ENCODE assay signal across 9 cellular contexts in genomic region chrX:13690836-13691235, GRCh38. TPM values are rescaled to one million over a fixed set of nuclear protein-coding genes. Genes with fewer than 3 reads are reported as not detected.
DNase-seq lines count a peak whose midpoint lies in the region; ATAC-seq, FAIRE-seq and TF ChIP-seq lines count a peak whose summit lies in the region.
"Had no signal": no experiment of that assay in that cellular context is flagged by ENCODE, and none has a peak within 500 bp of the region (broad histone marks: within the 10 kb centered on the region; RNA-seq: fewer than 3 reads in every experiment).

No MANE protein-coding gene starts in this region.

- peak overlapping the region; percentile 95 for H3K4me2 ChIP-seq in A549

- H3K27ac Mint-ChIP-seq in activated T-helper 1 cell treated with anti-CD3 and anti-CD28 coated beads, Interleukin-12 subunit alpha, Interleukin-12 subunit beta, Interleukin-2, Interleukin-4 antibody, amounts not matched to agents 30 ng/mL and 10 ng/mL and 1 ng/mL, durations not matched to agents 14 hours and 24 hours and 36 hours: no peak overlapping the region

- peak overlapping the region in 1 of 2 experiments; percentile 99; a peak in 2 of 6 replicates for H3K27ac ChIP-seq in A549
- no peak overlapping the region for H3K27ac ChIP-seq in iPS-20b (ENCODE audit: low read length)

- POLR2A ChIA-PET in A549 (lab: Yijun Ruan, JAX): no interaction called here

- peaks cover 51% of the 10 kb centered on the region for H3K4me1 Mint-ChIP-seq in activated T-helper 1 cell treated with anti-CD3 and anti-CD28 coated beads, Interleukin-12 subunit alpha, Interleukin-12 subunit beta, Interleukin-2, Interleukin-4 antibody, amounts not matched to agents 30 ng/mL and 10 ng/mL and 1 ng/mL, durations not matched to agents 14 hours and 24 hours and 36 hours (ENCODE audit: low read depth)

- H3K9me3 Mint-ChIP-seq in activated T-helper 1 cell treated with anti-CD3 and anti-CD28 coated beads, Interleukin-12 subunit alpha, Interleukin-12 subunit beta, Interleukin-2, Interleukin-4 antibody, amounts not matched to agents 30 ng/mL and 10 ng/mL and 1 ng/mL, durations not matched to agents 14 hours and 24 hours and 36 hours: no peaks in the 10 kb centered on the region

- no peak for TF ChIP-seq EP300 in A549 (IDR thresholded peaks at IDR 0.05)

- intact Hi-C loops in activated T-helper 1 cell treated with anti-CD3 and anti-CD28 coated beads, Interleukin-12 subunit alpha, Interleukin-12 subunit beta, Interleukin-2, Interleukin-4 antibody, amounts not matched to agents 30 ng/mL and 10 ng/mL and 1 ng/mL, durations not matched to agents 14 hours and 24 hours and 36 hours (cut with micrococcal nuclease): no loop called here

- no peak overlapping the region for H3K4me3 ChIP-seq in A549
- H3K4me3 ChIP-seq in iPS-20b (ENCODE audit: low read length): peak overlapping the region; percentile 94; the same call in 1 of the 2 replicates

- no peaks in the 10 kb centered on the region for H3K36me3 ChIP-seq in iPS-20b (ENCODE audit: insufficient read depth, low read depth, low read length)

- no peak for FAIRE-seq in A549 (lab: Jason Lieb, UNC)

- TF ChIP-seq POLR2A in A549 (IDR thresholded peaks at IDR 0.05; ENCODE audit: low read length): no peak

- 59% methylated on average over 3 of the region's 3 CpGs for WGBS in A549 (ENCODE audit: missing lambda C conversion rate)

- peak; percentile 16; the same call in 1 of the 3 replicates for TF ChIP-seq CTCF in A549 (IDR thresholded peaks at IDR 0.05)
- 0 out of 2 replicates have a peak, but pooled peaks have one; percentile 19 for TF ChIP-seq CTCF in GM12874 (IDR thresholded peaks at IDR 0.05; ENCODE audit: insufficient read depth, low read depth, low read length)

- H3K4me1 ChIP-seq in A549 (peaks cover 46% of the 10 kb centered on the region), iPS-20b (ENCODE audit: insufficient read depth, low read length) (peaks cover 23% of the 10 kb centered on the region)

- ATAC-seq in A549 (no peak), HG03159 (IDR thresholded peaks at IDR 0.05; ENCODE audit: unreplicated experiment) (no peak)

- peaks cover 9% of the 10 kb centered on the region for H3K27me3 ChIP-seq in iPS-20b (ENCODE audit: insufficient read depth, low read length)

- peak in 1 of 2 experiments; percentile 8 for DNase-seq in A549 (ENCODE audit: low read depth in 1 of 2, low spot score in 1 of 2)
- DNase-seq in activated T-helper 1 cell treated with anti-CD3 and anti-CD28 coated beads, Interleukin-12 subunit alpha, Interleukin-12 subunit beta, Interleukin-2, Interleukin-4 antibody, amounts not matched to agents 30 ng/mL and 10 ng/mL and 1 ng/mL, durations not matched to agents 14 hours and 24 hours and 36 hours (ENCODE audit: low spot score): no peak
- no peak for DNase-seq in middle frontal gyrus (ENCODE audit: extremely low spot score, low spot score)
- no peak for DNase-seq in NCI-H510A (lab: John Stamatoyannopoulos, UW)
- no peak for DNase-seq in amniotic stem cell (lab: John Stamatoyannopoulos, UW)
- DNase-seq: KG1 had no signal

- TF ChIP-seq RAD21 in A549 (conservative IDR thresholded peaks at IDR 0.05 in 1 of 2, IDR thresholded peaks at IDR 0.05 in 1 of 2): peak in 1 of 2 experiments; percentile 23; a peak in 1 of 5 replicates

- peaks cover 4% of the 10 kb centered on the region for H3K36me3 Mint-ChIP-seq in activated T-helper 1 cell treated with anti-CD3 and anti-CD28 coated beads, Interleukin-12 subunit alpha, Interleukin-12 subunit beta, Interleukin-2, Interleukin-4 antibody, amounts not matched to agents 30 ng/mL and 10 ng/mL and 1 ng/mL, durations not matched to agents 14 hours and 24 hours and 36 hours (ENCODE audit: low read depth)

- CTCF ChIA-PET in A549 (lab: Yijun Ruan, JAX): no interaction called here

- H3K4me3 Mint-ChIP-seq in activated T-helper 1 cell treated with anti-CD3 and anti-CD28 coated beads, Interleukin-12 subunit alpha, Interleukin-12 subunit beta, Interleukin-2, Interleukin-4 antibody, amounts not matched to agents 30 ng/mL and 10 ng/mL and 1 ng/mL, durations not matched to agents 14 hours and 24 hours and 36 hours: peak overlapping the region; percentile 89

- H3K9me3 ChIP-seq in A549 (no peaks in the 10 kb centered on the region), iPS-20b (ENCODE audit: insufficient read depth, low read depth, low read length) (no peaks in the 10 kb centered on the region)

- peak overlapping the region; percentile 91; the same call in 1 of the 2 replicates for H3K9ac ChIP-seq in iPS-20b (ENCODE audit: low read depth, low read length)

- H3K27me3 Mint-ChIP-seq in activated T-helper 1 cell treated with anti-CD3 and anti-CD28 coated beads, Interleukin-12 subunit alpha, Interleukin-12 subunit beta, Interleukin-2, Interleukin-4 antibody, amounts not matched to agents 30 ng/mL and 10 ng/mL and 1 ng/mL, durations not matched to agents 14 hours and 24 hours and 36 hours (ENCODE audit: insufficient read depth): no peaks in the 10 kb centered on the region

TF ChIP-seq in A549, 52 proteins besides CTCF, POLR2A, EP300 and RAD21:
- TF ChIP-seq MAX (IDR thresholded peaks at IDR 0.05): no peak
- TF ChIP-seq CHD4 (IDR thresholded peaks at IDR 0.05; ENCODE audit: borderline replicate concordance): no peak
- no peak for TF ChIP-seq BCL3 (IDR thresholded peaks at IDR 0.05)
- TF ChIP-seq GATA3 (IDR thresholded peaks at IDR 0.05; ENCODE audit: borderline replicate concordance): no peak
- TF ChIP-seq HEYL (CRISPR knock-in tag; IDR thresholded peaks at IDR 0.05): no peak
- TF ChIP-seq PBX3 (IDR thresholded peaks at IDR 0.05): no peak

RNA-seq across cellular contexts. Expression of gene RAB9A, which starts 1.9 kb away (rescaled TPM):
- polyA plus RNA-seq in A549 (2011; rRNA removed): 26.7 and 39.0 TPM in 2 replicates
- 11.4 and 14.7 TPM in 2 replicates for polyA plus RNA-seq in A549 (2012; cell fraction: cytosol; rRNA removed)
- polyA plus RNA-seq in A549 (2012; cell fraction: nucleus; rRNA removed): 5.0 and 7.0 TPM in 2 replicates
- 26.0 to 26.8 TPM (median 26.8 TPM) in 3 replicates for polyA plus RNA-seq in A549 (2017; fragmentation: RNase III; extraction: RNeasy Plus Mini Kit Qiagen cat#74134 plus additional on column Dnase treatment)
- polyA minus RNA-seq in A549 (2011; rRNA and poly(A)+ RNA removed): 7.5 and 7.8 TPM in 2 replicates
- total RNA-seq in activated T-helper 1 cell treated with anti-CD3 and anti-CD28 coated beads, Interleukin-12 subunit alpha, Interleukin-12 subunit beta, Interleukin-2, Interleukin-4 antibody, amounts not matched to agents 30 ng/mL and 10 ng/mL and 1 ng/mL, durations not matched to agents 14 hours and 24 hours and 36 hours: 9.4 and 11.8 TPM in 2 replicates

RNA-seq across cellular contexts. Expression of gene TCEANC, which starts 37.9 kb away (rescaled TPM):
- polyA plus RNA-seq in A549 (2011; rRNA removed) (2.4 and 2.7 TPM in 2 replicates), A549 (2017; fragmentation: RNase III; extraction: RNeasy Plus Mini Kit Qiagen cat#74134 plus additional on column Dnase treatment) (0.62 to 0.96 TPM (median 0.81 TPM) in 3 replicates)
- 0.28 and 0.31 TPM in 2 replicates for polyA plus RNA-seq in A549 (2012; cell fraction: cytosol; rRNA removed)
- polyA plus RNA-seq in A549 (2012; cell fraction: nucleus; rRNA removed): 0.23 and 0.43 TPM in 2 replicates
- polyA minus RNA-seq in A549 (2011; rRNA and poly(A)+ RNA removed): 1.4 and 3.8 TPM in 2 replicates
- 3.9 and 5.0 TPM in 2 replicates for total RNA-seq in activated T-helper 1 cell treated with anti-CD3 and anti-CD28 coated beads, Interleukin-12 subunit alpha, Interleukin-12 subunit beta, Interleukin-2, Interleukin-4 antibody, amounts not matched to agents 30 ng/mL and 10 ng/mL and 1 ng/mL, durations not matched to agents 14 hours and 24 hours and 36 hours

RNA-seq across cellular contexts. Expression of gene TRAPPC2, which starts 43.6 kb away (rescaled TPM):
- polyA plus RNA-seq in A549 (2011; rRNA removed) (11.6 and 12.2 TPM in 2 replicates), A549 (2017; fragmentation: RNase III; extraction: RNeasy Plus Mini Kit Qiagen cat#74134 plus additional on column Dnase treatment) (10.8 to 11.9 TPM (median 11.6 TPM) in 3 replicates)
- polyA plus RNA-seq in A549 (2012; cell fraction: cytosol; rRNA removed): 4.6 and 5.7 TPM in 2 replicates
- 4.7 and 10.6 TPM in 2 replicates for polyA plus RNA-seq in A549 (2012; cell fraction: nucleus; rRNA removed)
- 8.5 and 8.8 TPM in 2 replicates for polyA minus RNA-seq in A549 (2011; rRNA and poly(A)+ RNA removed)
- total RNA-seq in activated T-helper 1 cell treated with anti-CD3 and anti-CD28 coated beads, Interleukin-12 subunit alpha, Interleukin-12 subunit beta, Interleukin-2, Interleukin-4 antibody, amounts not matched to agents 30 ng/mL and 10 ng/mL and 1 ng/mL, durations not matched to agents 14 hours and 24 hours and 36 hours: 16.4 and 16.5 TPM in 2 replicates

RNA-seq across cellular contexts. Expression of gene OFD1, which starts 43.7 kb away (rescaled TPM):
- 18.2 and 24.9 TPM in 2 replicates for polyA plus RNA-seq in A549 (2011; rRNA removed)
- polyA plus RNA-seq in A549 (2012; cell fraction: cytosol; rRNA removed): 4.6 and 4.9 TPM in 2 replicates
- polyA plus RNA-seq in A549 (2012; cell fraction: nucleus; rRNA removed): 15.5 and 18.3 TPM in 2 replicates
- 13.0 to 14.8 TPM (median 14.4 TPM) in 3 replicates for polyA plus RNA-seq in A549 (2017; fragmentation: RNase III; extraction: RNeasy Plus Mini Kit Qiagen cat#74134 plus additional on column Dnase treatment)
- 9.5 and 13.5 TPM in 2 replicates for polyA minus RNA-seq in A549 (2011; rRNA and poly(A)+ RNA removed)
- 21.9 and 22.0 TPM in 2 replicates for total RNA-seq in activated T-helper 1 cell treated with anti-CD3 and anti-CD28 coated beads, Interleukin-12 subunit alpha, Interleukin-12 subunit beta, Interleukin-2, Interleukin-4 antibody, amounts not matched to agents 30 ng/mL and 10 ng/mL and 1 ng/mL, durations not matched to agents 14 hours and 24 hours and 36 hours
